Comparison of ENCODE assay signal across 8 cellular contexts in the genomic region with DNA sequence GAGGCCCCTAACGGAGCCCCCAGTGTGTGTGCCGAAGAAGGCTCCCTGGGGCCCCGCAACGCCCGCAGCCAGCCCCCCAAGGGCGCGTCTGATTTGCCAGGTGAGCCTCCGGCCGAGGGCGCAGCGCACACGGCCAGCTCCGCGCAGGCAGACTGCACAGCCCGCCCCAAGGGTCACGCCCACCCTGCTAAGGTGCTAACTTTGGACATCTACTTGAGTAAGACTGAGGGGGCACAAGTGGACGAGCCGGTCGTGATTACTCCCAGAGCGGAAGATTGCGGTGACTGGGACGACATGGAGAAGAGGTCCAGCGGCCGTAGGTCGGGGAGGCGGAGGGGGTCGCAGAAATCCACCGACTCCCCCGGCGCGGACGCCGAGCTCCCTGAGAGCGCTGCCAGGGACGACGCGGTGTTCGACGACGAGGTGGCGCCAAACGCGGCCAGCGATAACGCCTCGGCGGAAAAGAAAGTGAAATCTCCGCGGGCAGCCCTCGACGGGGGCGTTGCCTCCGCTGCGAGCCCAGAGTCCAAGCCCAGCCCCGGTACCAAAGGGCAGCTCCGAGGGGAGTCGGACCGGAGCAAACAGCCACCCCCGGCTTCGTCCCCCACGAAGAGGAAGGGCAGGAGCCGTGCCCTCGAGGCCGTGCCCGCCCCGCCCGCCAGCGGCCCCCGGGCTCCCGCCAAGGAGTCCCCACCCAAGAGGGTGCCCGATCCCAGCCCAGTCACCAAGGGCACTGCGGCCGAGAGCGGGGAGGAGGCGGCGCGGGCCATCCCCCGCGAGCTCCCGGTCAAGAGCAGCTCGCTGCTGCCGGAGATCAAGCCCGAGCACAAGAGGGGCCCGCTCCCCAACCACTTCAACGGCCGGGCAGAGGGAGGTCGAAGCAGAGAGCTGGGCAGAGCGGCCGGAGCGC.
DNase-seq lines count a peak whose midpoint lies in the region; ATAC-seq and TF ChIP-seq lines count a peak whose summit lies in the region.

No MANE protein-coding gene starts in this region.

- H3K4ac ChIP-seq in trophoblast cell (ENCODE audit: low read depth, low read length): no peak overlapping the region

- ATAC-seq in GM18907 (IDR thresholded peaks at IDR 0.05; ENCODE audit: unreplicated experiment) (peak; percentile 61), HG03103 (IDR thresholded peaks at IDR 0.05; ENCODE audit: low read depth, unreplicated experiment) (peak; percentile 35), Right ventricle myocardium inferior (peak; percentile 77)

- H2AFZ ChIP-seq in OCI-LY1 (ENCODE audit: low read length) (peak overlapping the region; percentile 22; the same call in 1 of the 2 replicates), trophoblast cell (ENCODE audit: insufficient read depth, low read length, poor library complexity) (peak overlapping the region; percentile 35)

- peak overlapping the region; percentile 26 for H3K14ac ChIP-seq in trophoblast cell (ENCODE audit: low read length)

- H2BK120ac ChIP-seq in trophoblast cell (ENCODE audit: insufficient read depth, low read length, poor library complexity): peak overlapping the region; percentile 1

- peak overlapping the region; percentile 44 for H4K8ac ChIP-seq in trophoblast cell (ENCODE audit: low read depth, low read length)

- H3K18ac ChIP-seq in trophoblast cell (ENCODE audit: low read length): peak overlapping the region; percentile 16

- H4K20me1 ChIP-seq in OCI-LY1 (ENCODE audit: insufficient read depth, low read length): no peaks in the 10 kb centered on the region

- no peak for TF ChIP-seq POLR2A in vagina (IDR thresholded peaks at IDR 0.05)

- H3K27ac ChIP-seq in OCI-LY1 (ENCODE audit: low read depth, low read length, poor library complexity, severe bottlenecking): peak overlapping the region; percentile 95
- H3K27ac ChIP-seq in trophoblast cell (ENCODE audit: low read depth, low read length): no peak overlapping the region
- peak overlapping the region; percentile 90 for H3K27ac ChIP-seq in vagina

- H3F3A ChIP-seq in OCI-LY1 (ENCODE audit: insufficient read depth, low read length): peaks cover 12% of the 10 kb centered on the region; the same call in 1 of the 2 replicates

- no peak for DNase-seq in AG09309 (ENCODE audit: low read depth)
- peak; percentile 57 for DNase-seq in activated gamma-delta T cell (lab: John Stamatoyannopoulos, UW)
- peak; percentile 90 for DNase-seq in Right ventricle myocardium inferior (ENCODE audit: missing footprints)
- peak in 1 of 2 donors; percentile 55 for DNase-seq in trophoblast cell
- DNase-seq in vagina (ENCODE audit: extremely low spot score in 2 of 2): no peak

- no peaks in the 10 kb centered on the region for H3K79me1 ChIP-seq in trophoblast cell (ENCODE audit: low read length)

- H3K9me3 ChIP-seq in OCI-LY1 (ENCODE audit: low read length): no peaks in the 10 kb centered on the region
- no peaks in the 10 kb centered on the region for H3K9me3 ChIP-seq in trophoblast cell (ENCODE audit: insufficient read depth, low read depth, low read length)
- no peaks in the 10 kb centered on the region for H3K9me3 ChIP-seq in vagina

- H3K36me3 ChIP-seq in OCI-LY1 (ENCODE audit: insufficient read depth, low read length) (no peaks in the 10 kb centered on the region; the same call in 1 of the 2 replicates), trophoblast cell (ENCODE audit: control insufficient read depth in 1 of 2, insufficient read depth in 2 of 2, low read length in 2 of 2) (no peaks in the 10 kb centered on the region), vagina (no peaks in the 10 kb centered on the region)

- H3K9ac ChIP-seq in OCI-LY1 (ENCODE audit: low read length) (peak overlapping the region; percentile 79), trophoblast cell (ENCODE audit: low read length) (no peak overlapping the region)

- H3K4me2 ChIP-seq in OCI-LY1 (ENCODE audit: low read length) (peak overlapping the region; percentile 80), trophoblast cell (ENCODE audit: low read length) (peak overlapping the region; percentile 73)

- H3K4me3 ChIP-seq in AG09309 (ENCODE audit: control insufficient read depth, low read depth, low read length): peak overlapping the region; percentile 84
- peak overlapping the region; percentile 75 for H3K4me3 ChIP-seq in OCI-LY1 (ENCODE audit: low read depth, low read length, poor library complexity, severe bottlenecking)
- peak overlapping the region; percentile 57 for H3K4me3 ChIP-seq in trophoblast cell (ENCODE audit: low read depth, low read length)
- H3K4me3 ChIP-seq in vagina: peak overlapping the region; percentile 58 to 71

- intact Hi-C loops in Right ventricle myocardium inferior (cut with DNase I): loop anchor here (10.0 kb wide), 1 partner anchor 68 kb away; no protein-coding TSS in a partner anchor
- intact Hi-C loops in vagina (cut with DNase I): no loop called here

- no peak overlapping the region for H2BK12ac ChIP-seq in trophoblast cell (ENCODE audit: low read length)

- H3K23ac ChIP-seq in trophoblast cell (ENCODE audit: low read length): no peak overlapping the region

- H3K4me1 ChIP-seq in OCI-LY1 (ENCODE audit: insufficient read depth, low read length, severe bottlenecking) (peaks cover 74% of the 10 kb centered on the region), trophoblast cell (ENCODE audit: control insufficient read depth in 1 of 2, insufficient read depth in 2 of 2, low read length in 2 of 2) (peaks cover 16 to 21% of the 10 kb centered on the region in 2 experiments), vagina (peaks cover 45% of the 10 kb centered on the region)

- H4K91ac ChIP-seq in trophoblast cell (ENCODE audit: low read depth, low read length): no peak overlapping the region

- H3K27me3 ChIP-seq in OCI-LY1 (ENCODE audit: insufficient read depth, low read length) (no peaks in the 10 kb centered on the region), trophoblast cell (ENCODE audit: insufficient read depth, low read length) (peaks cover 42% of the 10 kb centered on the region), vagina (no peaks in the 10 kb centered on the region)

- peak; percentile 37 for TF ChIP-seq CTCF in AG09309 (IDR thresholded peaks at IDR 0.05; ENCODE audit: control insufficient read depth, insufficient read depth, low read depth, low read length, missing control alignments)
- peak; percentile 32; the same call in 1 of the 2 replicates for TF ChIP-seq CTCF in OCI-LY1 (IDR thresholded peaks at IDR 0.05; ENCODE audit: low read length)
- TF ChIP-seq CTCF in vagina (IDR thresholded peaks at IDR 0.05): no peak

- H3K9me2 ChIP-seq in OCI-LY1 (ENCODE audit: low read depth, low read length): no peaks in the 10 kb centered on the region

- WGBS in trophoblast cell (ENCODE audit: extremely low coverage, insufficient coverage, insufficient read length): no CpG with 5 or more reads among the region's 90 CpGs

- no peak overlapping the region for H2BK5ac ChIP-seq in trophoblast cell (ENCODE audit: low read depth, low read length, poor library complexity)

- no peak overlapping the region for H4K12ac ChIP-seq in trophoblast cell (ENCODE audit: low read depth, low read length)

- no peak overlapping the region for H2AK5ac ChIP-seq in trophoblast cell (ENCODE audit: low read length)

- peaks cover 8% of the 10 kb centered on the region; the same call in 1 of the 2 replicates for H3K79me2 ChIP-seq in OCI-LY1 (ENCODE audit: insufficient read depth, low read length)
- H3K79me2 ChIP-seq in trophoblast cell (ENCODE audit: control insufficient read depth, insufficient read depth, low read length, poor library complexity): no peaks in the 10 kb centered on the region

Comparison
In these comparisons a context has a peak if more than half of its experiments do, and no peak if none do; other contexts are left out.
1. DNase-seq: peak in activated gamma-delta T cell (single experiment) and Right ventricle myocardium inferior (single experiment); none in AG09309 (single experiment) and vagina (0 of 2).
2. CTCF ChIP-seq: peak in AG09309 (single experiment) and OCI-LY1 (single experiment); none in vagina (0 of 3).
3. Peak in every context shown above with its lines, with median percentiles within 50 percentile points of each other: H3K4me3 ChIP-seq and ATAC-seq.